Comparison of ENCODE assay signal across 13 cellular contexts in the genomic region with DNA sequence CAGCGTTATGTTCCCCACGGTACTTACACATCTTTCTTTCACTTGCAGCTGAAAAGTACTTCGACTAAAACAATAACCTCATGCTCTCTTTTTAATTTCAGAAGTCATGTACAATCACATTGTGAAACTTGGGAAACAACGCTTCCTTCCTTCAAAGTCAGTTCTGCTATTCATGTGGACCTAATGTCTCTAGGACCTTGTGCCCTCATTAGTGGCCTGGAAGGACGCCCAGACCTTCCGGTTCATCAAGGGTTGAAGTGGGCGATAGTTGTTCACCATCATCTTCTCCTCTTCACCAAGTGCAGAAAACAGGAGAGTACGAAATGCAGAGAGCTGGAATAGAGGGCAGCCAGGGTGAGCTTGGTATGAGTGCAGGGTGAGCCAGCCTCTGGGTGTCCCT. TPM values are rescaled to one million over a fixed set of nuclear protein-coding genes. Genes with fewer than 3 reads are reported as not detected.
"Had no signal": no experiment of that assay in that cellular context is flagged by ENCODE, and none has a peak within 500 bp of the region (broad histone marks: within the 10 kb centered on the region; RNA-seq: fewer than 3 reads in every experiment).

No MANE protein-coding gene starts in this region.

RNA-seq across cellular contexts. Expression of a gene that starts 48.4 kb away (rescaled TPM):
- total RNA-seq: endodermal cell, esophagus mucosa, gastrocnemius medialis, glomerular endothelial cell, mesothelial cell of epicardium, osteoblast, prostate gland, right atrium auricular region, sigmoid colon, skeletal muscle tissue, testis, tibial nerve, uterus had no signal
